1 cellular context compared by ENCODE assay signal in the genomic region with DNA sequence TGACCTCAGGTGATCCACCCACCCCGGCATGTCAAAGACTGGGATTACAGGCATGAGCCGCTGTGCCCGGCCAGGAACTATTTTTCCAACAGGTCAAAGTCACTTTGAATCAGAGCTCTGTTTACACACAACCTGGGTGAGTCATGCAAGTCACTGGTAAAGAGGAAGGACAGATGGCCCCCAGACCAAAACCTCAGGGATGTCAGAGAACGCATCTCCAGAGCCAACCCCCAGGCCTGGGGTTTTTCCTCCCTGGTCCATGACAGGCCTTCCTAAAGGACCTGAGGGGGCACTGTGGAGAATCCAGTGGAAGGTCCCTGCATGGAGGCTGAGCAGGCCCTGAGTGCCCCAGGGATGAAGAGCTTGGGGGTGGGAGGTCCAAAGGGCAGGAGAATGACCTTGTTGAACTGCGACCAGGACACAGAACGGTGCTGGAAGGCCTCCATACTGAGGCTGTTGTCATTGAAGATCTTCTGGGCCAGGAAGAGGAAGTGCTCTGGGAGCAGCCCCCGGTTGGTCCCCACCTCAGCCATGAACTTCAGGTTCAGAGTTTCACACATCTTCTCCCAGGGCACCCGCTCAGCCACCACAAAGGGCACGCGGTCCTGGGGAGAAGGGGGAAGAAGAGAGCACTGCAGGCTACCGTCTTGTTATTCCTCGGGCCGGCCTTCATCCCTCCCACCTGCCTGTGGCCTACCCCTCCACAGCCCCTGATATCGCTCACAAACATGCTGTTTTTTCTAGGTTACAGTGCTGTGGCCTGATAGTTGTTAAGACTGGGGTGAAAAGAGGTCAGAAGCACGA.
A peak's percentile ranks its signal among the peaks of the same experiment; 100 is the strongest.
TF ChIP-seq lines count a peak whose summit lies in the region.

No MANE protein-coding gene starts in this region.

TF ChIP-seq in HepG2, 621 proteins besides CTCF, POLR2A, EP300 and RAD21 (continued from another document and continues in another):
- TF ChIP-seq, protein P1, sequence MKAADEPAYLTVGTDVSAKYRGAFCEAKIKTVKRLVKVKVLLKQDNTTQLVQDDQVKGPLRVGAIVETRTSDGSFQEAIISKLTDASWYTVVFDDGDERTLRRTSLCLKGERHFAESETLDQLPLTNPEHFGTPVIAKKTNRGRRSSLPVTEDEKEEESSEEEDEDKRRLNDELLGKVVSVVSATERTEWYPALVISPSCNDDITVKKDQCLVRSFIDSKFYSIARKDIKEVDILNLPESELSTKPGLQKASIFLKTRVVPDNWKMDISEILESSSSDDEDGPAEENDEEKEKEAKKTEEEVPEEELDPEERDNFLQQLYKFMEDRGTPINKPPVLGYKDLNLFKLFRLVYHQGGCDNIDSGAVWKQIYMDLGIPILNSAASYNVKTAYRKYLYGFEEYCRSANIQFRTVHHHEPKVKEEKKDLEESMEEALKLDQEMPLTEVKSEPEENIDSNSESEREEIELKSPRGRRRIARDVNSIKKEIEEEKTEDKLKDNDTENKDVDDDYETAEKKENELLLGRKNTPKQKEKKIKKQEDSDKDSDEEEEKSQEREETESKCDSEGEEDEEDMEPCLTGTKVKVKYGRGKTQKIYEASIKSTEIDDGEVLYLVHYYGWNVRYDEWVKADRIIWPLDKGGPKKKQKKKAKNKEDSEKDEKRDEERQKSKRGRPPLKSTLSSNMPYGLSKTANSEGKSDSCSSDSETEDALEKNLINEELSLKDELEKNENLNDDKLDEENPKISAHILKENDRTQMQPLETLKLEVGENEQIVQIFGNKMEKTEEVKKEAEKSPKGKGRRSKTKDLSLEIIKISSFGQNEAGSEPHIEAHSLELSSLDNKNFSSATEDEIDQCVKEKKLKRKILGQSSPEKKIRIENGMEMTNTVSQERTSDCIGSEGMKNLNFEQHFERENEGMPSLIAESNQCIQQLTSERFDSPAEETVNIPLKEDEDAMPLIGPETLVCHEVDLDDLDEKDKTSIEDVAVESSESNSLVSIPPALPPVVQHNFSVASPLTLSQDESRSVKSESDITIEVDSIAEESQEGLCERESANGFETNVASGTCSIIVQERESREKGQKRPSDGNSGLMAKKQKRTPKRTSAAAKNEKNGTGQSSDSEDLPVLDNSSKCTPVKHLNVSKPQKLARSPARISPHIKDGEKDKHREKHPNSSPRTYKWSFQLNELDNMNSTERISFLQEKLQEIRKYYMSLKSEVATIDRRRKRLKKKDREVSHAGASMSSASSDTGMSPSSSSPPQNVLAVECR (CRISPR knock-in tag; IDR thresholded peaks at IDR 0.05; ENCODE audit: borderline replicate concordance): peak; percentile 85; the same call in 1 of the 2 replicates
- TF ChIP-seq MAZ (IDR thresholded peaks at IDR 0.05; ENCODE audit: borderline replicate concordance, low read depth, low read length): peak; percentile 42; the same call in 1 of the 2 replicates
- peak; percentile 13 for TF ChIP-seq MAZ (CRISPR knock-in tag; IDR thresholded peaks at IDR 0.05; ENCODE audit: low read depth)
- TF ChIP-seq, protein P2, sequence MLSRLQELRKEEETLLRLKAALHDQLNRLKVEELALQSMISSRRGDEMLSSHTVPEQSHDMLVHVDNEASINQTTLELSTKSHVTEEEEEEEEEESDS (CRISPR knock-in tag; IDR thresholded peaks at IDR 0.05; ENCODE audit: borderline replicate concordance): peak; percentile 49; the same call in 1 of the 2 replicates
- TF ChIP-seq PRPF4 (IDR thresholded peaks at IDR 0.05; ENCODE audit: low read depth, low read length, poor library complexity, severe bottlenecking): no peak
- TF ChIP-seq SNAI1 (CRISPR knock-in tag; IDR thresholded peaks at IDR 0.05; ENCODE audit: borderline replicate concordance): 0 out of 2 replicates have a peak, but pooled peaks have one; percentile 43
- TF ChIP-seq CREM (IDR thresholded peaks at IDR 0.05): peak; percentile 70
- no peak for TF ChIP-seq CREM (CRISPR knock-in tag; IDR thresholded peaks at IDR 0.05)
- 0 out of 2 replicates have a peak, but pooled peaks have one; percentile 34 for TF ChIP-seq ZNF34 (CRISPR knock-in tag; IDR thresholded peaks at IDR 0.05; ENCODE audit: borderline replicate concordance)
- TF ChIP-seq ZNF501 (CRISPR knock-in tag; IDR thresholded peaks at IDR 0.05): peak; percentile 72; the same call in 1 of the 2 replicates
- TF ChIP-seq, protein P3, sequence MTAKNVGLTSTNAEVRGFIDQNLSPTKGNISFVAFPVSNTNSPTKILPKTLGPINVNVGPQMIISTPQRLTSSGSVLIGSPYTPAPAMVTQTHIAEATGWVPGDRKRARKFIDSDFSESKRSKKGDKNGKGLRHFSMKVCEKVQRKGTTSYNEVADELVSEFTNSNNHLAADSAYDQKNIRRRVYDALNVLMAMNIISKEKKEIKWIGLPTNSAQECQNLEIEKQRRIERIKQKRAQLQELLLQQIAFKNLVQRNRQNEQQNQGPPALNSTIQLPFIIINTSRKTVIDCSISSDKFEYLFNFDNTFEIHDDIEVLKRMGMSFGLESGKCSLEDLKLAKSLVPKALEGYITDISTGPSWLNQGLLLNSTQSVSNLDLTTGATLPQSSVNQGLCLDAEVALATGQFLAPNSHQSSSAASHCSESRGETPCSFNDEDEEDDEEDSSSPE (CRISPR knock-in tag; IDR thresholded peaks at IDR 0.05): peak; percentile 8; the same call in 1 of the 2 replicates
- peak; percentile 73; the same call in 1 of the 2 replicates for TF ChIP-seq KDM5B (CRISPR knock-in tag; IDR thresholded peaks at IDR 0.05; ENCODE audit: borderline replicate concordance)
- TF ChIP-seq MYC (CRISPR knock-in tag; IDR thresholded peaks at IDR 0.05; ENCODE audit: borderline replicate concordance): peak; percentile 81
- TF ChIP-seq GATA4 (IDR thresholded peaks at IDR 0.05; ENCODE audit: borderline replicate concordance, low read depth): no peak
- TF ChIP-seq ARNTL (CRISPR knock-in tag; IDR thresholded peaks at IDR 0.05): peak; percentile 79
- peak; percentile 48; the same call in 1 of the 2 replicates for TF ChIP-seq GATAD1 (CRISPR knock-in tag; IDR thresholded peaks at IDR 0.05)
- TF ChIP-seq, protein P4, sequence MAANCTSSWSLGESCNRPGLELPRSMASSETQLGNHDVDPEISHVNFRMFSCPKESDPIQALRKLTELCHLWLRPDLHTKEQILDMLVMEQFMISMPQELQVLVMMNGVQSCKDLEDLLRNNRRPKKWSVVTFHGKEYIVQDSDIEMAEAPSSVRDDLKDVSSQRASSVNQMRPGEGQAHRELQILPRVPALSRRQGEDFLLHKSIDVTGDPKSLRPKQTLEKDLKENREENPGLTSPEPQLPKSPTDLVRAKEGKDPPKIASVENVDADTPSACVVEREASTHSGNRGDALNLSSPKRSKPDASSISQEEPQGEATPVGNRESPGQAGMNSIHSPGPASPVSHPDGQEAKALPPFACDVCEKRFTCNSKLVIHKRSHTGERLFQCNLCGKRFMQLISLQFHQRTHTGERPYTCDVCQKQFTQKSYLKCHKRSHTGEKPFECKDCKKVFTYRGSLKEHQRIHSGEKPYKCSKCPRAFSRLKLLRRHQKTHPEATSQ (CRISPR knock-in tag; IDR thresholded peaks at IDR 0.05; ENCODE audit: borderline replicate concordance): 0 out of 2 replicates have a peak, but pooled peaks have one; percentile 41
- peak; percentile 57; the same call in 1 of the 2 replicates for TF ChIP-seq ZNF724P (CRISPR knock-in tag; IDR thresholded peaks at IDR 0.05; ENCODE audit: borderline replicate concordance)
- TF ChIP-seq NFATC3 (CRISPR knock-in tag; IDR thresholded peaks at IDR 0.05): no peak
- TF ChIP-seq, protein P5, sequence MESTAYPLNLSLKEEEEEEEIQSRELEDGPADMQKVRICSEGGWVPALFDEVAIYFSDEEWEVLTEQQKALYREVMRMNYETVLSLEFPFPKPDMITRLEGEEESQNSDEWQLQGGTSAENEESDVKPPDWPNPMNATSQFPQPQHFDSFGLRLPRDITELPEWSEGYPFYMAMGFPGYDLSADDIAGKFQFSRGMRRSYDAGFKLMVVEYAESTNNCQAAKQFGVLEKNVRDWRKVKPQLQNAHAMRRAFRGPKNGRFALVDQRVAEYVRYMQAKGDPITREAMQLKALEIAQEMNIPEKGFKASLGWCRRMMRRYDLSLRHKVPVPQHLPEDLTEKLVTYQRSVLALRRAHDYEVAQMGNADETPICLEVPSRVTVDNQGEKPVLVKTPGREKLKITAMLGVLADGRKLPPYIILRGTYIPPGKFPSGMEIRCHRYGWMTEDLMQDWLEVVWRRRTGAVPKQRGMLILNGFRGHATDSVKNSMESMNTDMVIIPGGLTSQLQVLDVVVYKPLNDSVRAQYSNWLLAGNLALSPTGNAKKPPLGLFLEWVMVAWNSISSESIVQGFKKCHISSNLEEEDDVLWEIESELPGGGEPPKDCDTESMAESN (CRISPR knock-in tag; conservative IDR thresholded peaks at IDR 0.05): no peak
- TF ChIP-seq NR2F6 (IDR thresholded peaks at IDR 0.05): peak; percentile 74
- peak; percentile 72 for TF ChIP-seq NR2F6 (CRISPR knock-in tag; IDR thresholded peaks at IDR 0.05)
- peak; percentile 75; the same call in 1 of the 2 replicates for TF ChIP-seq ZNF556 (CRISPR knock-in tag; IDR thresholded peaks at IDR 0.05; ENCODE audit: borderline replicate concordance)
- TF ChIP-seq, protein P6, sequence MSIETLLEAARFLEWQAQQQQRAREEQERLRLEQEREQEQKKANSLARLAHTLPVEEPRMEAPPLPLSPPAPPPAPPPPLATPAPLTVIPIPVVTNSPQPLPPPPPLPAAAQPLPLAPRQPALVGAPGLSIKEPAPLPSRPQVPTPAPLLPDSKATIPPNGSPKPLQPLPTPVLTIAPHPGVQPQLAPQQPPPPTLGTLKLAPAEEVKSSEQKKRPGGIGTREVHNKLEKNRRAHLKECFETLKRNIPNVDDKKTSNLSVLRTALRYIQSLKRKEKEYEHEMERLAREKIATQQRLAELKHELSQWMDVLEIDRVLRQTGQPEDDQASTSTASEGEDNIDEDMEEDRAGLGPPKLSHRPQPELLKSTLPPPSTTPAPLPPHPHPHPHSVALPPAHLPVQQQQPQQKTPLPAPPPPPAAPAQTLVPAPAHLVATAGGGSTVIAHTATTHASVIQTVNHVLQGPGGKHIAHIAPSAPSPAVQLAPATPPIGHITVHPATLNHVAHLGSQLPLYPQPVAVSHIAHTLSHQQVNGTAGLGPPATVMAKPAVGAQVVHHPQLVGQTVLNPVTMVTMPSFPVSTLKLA (IDR thresholded peaks at IDR 0.05): peak; percentile 43
- TF ChIP-seq, protein P7, sequence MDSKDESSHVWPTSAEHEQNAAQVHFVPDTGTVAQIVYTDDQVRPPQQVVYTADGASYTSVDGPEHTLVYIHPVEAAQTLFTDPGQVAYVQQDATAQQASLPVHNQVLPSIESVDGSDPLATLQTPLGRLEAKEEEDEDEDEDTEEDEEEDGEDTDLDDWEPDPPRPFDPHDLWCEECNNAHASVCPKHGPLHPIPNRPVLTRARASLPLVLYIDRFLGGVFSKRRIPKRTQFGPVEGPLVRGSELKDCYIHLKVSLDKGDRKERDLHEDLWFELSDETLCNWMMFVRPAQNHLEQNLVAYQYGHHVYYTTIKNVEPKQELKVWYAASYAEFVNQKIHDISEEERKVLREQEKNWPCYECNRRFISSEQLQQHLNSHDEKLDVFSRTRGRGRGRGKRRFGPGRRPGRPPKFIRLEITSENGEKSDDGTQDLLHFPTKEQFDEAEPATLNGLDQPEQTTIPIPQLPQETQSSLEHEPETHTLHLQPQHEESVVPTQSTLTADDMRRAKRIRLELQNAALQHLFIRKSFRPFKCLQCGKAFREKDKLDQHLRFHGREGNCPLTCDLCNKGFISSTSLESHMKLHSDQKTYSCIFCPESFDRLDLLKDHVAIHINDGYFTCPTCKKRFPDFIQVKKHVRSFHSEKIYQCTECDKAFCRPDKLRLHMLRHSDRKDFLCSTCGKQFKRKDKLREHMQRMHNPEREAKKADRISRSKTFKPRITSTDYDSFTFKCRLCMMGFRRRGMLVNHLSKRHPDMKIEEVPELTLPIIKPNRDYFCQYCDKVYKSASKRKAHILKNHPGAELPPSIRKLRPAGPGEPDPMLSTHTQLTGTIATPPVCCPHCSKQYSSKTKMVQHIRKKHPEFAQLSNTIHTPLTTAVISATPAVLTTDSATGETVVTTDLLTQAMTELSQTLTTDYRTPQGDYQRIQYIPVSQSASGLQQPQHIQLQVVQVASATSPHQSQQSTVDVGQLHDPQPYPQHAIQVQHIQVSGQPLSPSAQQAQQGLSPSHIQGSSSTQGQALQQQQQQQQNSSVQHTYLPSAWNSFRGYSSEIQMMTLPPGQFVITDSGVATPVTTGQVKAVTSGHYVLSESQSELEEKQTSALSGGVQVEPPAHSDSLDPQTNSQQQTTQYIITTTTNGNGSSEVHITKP (CRISPR knock-in tag; IDR thresholded peaks at IDR 0.05; ENCODE audit: low read depth): peak; percentile 49
- peak; percentile 40; the same call in 1 of the 2 replicates for TF ChIP-seq ZNF607 (CRISPR knock-in tag; IDR thresholded peaks at IDR 0.05; ENCODE audit: borderline replicate concordance)
- peak; percentile 40; the same call in 1 of the 2 replicates for TF ChIP-seq CBX5 (CRISPR knock-in tag; IDR thresholded peaks at IDR 0.05; ENCODE audit: borderline replicate concordance)
- TF ChIP-seq ZNF335 (CRISPR knock-in tag; IDR thresholded peaks at IDR 0.05): peak; percentile 25; the same call in 1 of the 2 replicates
- TF ChIP-seq FOXA1 (IDR thresholded peaks at IDR 0.05): peak; percentile 65
- TF ChIP-seq FOXA1 (CRISPR knock-in tag; IDR thresholded peaks at IDR 0.05): peak; percentile 89
- TF ChIP-seq PAX8 (CRISPR knock-in tag; IDR thresholded peaks at IDR 0.05; ENCODE audit: borderline replicate concordance): 0 out of 2 replicates have a peak, but pooled peaks have one; percentile 39
- TF ChIP-seq, protein P8, sequence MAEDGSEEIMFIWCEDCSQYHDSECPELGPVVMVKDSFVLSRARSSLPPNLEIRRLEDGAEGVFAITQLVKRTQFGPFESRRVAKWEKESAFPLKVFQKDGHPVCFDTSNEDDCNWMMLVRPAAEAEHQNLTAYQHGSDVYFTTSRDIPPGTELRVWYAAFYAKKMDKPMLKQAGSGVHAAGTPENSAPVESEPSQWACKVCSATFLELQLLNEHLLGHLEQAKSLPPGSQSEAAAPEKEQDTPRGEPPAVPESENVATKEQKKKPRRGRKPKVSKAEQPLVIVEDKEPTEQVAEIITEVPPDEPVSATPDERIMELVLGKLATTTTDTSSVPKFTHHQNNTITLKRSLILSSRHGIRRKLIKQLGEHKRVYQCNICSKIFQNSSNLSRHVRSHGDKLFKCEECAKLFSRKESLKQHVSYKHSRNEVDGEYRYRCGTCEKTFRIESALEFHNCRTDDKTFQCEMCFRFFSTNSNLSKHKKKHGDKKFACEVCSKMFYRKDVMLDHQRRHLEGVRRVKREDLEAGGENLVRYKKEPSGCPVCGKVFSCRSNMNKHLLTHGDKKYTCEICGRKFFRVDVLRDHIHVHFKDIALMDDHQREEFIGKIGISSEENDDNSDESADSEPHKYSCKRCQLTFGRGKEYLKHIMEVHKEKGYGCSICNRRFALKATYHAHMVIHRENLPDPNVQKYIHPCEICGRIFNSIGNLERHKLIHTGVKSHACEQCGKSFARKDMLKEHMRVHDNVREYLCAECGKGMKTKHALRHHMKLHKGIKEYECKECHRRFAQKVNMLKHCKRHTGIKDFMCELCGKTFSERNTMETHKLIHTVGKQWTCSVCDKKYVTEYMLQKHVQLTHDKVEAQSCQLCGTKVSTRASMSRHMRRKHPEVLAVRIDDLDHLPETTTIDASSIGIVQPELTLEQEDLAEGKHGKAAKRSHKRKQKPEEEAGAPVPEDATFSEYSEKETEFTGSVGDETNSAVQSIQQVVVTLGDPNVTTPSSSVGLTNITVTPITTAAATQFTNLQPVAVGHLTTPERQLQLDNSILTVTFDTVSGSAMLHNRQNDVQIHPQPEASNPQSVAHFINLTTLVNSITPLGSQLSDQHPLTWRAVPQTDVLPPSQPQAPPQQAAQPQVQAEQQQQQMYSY (CRISPR knock-in tag; IDR thresholded peaks at IDR 0.05): 0 out of 2 replicates have a peak, but pooled peaks have one; percentile 23
